Comparison of ENCODE assay signal across 2 cellular contexts in the genomic region with DNA sequence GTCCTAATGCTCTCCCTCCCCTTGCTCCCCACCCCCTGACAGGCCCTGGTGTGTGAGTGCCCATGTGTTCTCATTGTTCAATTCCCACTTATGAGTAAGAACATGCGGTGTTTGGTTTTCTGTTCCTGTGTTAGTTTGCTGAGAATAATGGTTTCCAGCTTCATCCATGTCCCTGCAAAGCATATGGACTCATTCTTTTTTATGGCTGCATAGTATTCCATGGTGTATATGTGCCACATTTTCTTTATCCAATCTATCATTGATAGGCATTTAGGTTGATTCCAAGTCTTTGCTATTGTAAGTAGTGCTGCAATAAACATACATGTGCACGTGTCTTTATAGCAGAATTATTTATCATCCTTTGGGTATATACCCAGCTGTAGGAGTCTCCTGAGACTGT. TPM values are rescaled to one million over a fixed set of nuclear protein-coding genes. Genes with fewer than 3 reads are reported as not detected.
"Had no signal": no experiment of that assay in that cellular context is flagged by ENCODE, and none has a peak within 500 bp of the region (broad histone marks: within the 10 kb centered on the region; RNA-seq: fewer than 3 reads in every experiment).

No MANE protein-coding gene starts in this region.

RNA-seq across cellular contexts. Expression of a gene that starts 42.5 kb away (rescaled TPM):
- total RNA-seq: HepG2 had no signal
- polyA plus RNA-seq: HepG2, IgD-negative memory B cell had no signal
